In the genomic region with DNA sequence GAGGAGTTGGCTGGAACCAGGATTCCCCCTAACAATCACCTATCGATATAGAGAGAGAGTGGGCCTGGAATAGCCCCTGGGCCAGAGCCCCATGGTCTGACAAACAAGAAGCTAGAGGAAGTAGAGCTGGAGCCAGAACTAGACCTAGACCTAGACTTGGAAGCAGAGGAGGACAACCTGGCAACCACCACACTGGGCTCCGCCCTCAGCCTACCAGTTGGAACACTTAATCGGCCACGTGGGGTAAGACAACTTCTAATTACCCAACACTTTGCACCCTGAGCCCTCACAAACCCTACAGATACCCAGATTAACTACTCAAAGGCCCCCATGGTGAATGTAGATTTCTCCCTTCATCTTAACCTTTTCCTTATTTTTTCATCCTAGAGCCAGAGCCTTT, we compare ENCODE assay signal across 24 cellular contexts. TPM values are rescaled to one million over a fixed set of nuclear protein-coding genes. Genes with fewer than 3 reads are reported as not detected.
DNase-seq lines count a peak whose midpoint lies in the region; ATAC-seq, FAIRE-seq and TF ChIP-seq lines count a peak whose summit lies in the region.
"Had no signal": no experiment of that assay in that cellular context is flagged by ENCODE, and none has a peak within 500 bp of the region (broad histone marks: within the 10 kb centered on the region; RNA-seq: fewer than 3 reads in every experiment).

No MANE protein-coding gene starts in this region.

- intact Hi-C loops in Caco-2 (cut with micrococcal nuclease; ENCODE audit: unreplicated experiment) = no loop called here
- intact Hi-C loops in esophagus squamous epithelium (cut with DNase I) = loop anchor here (10.0 kb wide), 1 partner anchor 55 kb away; a partner anchor contains a TSS

- H3K4me3 ChIP-seq in CD4-positive, CD25-positive, alpha-beta regulatory T cell (ENCODE audit: low read depth, low read length) = no peak overlapping the region
- H3K4me3 ChIP-seq in Caco-2 (ENCODE audit: low read depth, low read length) (no peak overlapping the region), esophagus squamous epithelium (no peak overlapping the region)
- H3K4me3 ChIP-seq: A549 had no signal

- POLR2A ChIA-PET in Caco-2 (lab: Charles Lee) = interaction anchor here (0.6 kb wide), 1 partner anchor 362 kb away, joined by 6 read pairs; no protein-coding TSS in a partner anchor

- DNase-seq in CD4-positive, CD25-positive, alpha-beta regulatory T cell = no peak
- no peak for DNase-seq in Caco-2
- no peak for DNase-seq in esophagus squamous epithelium (lab: John Stamatoyannopoulos, UW)
- DNase-seq in stimulated activated effector memory CD8-positive, alpha-beta T cell treated with anti-CD3 and anti-CD28 coated beads, Interleukin-12 subunit alpha, Interleukin-12 subunit beta, amount 100 ng/mL, for 72 hours (ENCODE audit: low spot score in 2 of 2) = no peak
- no peak for DNase-seq in central memory CD4-positive, alpha-beta T cell
- no peak for DNase-seq in NCI-H524 (lab: John Stamatoyannopoulos, UW)
- DNase-seq in frontal cortex (ENCODE audit: low spot score in 2 of 2) = no peak
- DNase-seq: Calu3, DMS153, NCI-H1105, NCI-H146, NCI-H2029, NCI-H2227 treated with DMSO at 0.1 percent for 48 hours, NCI-H524 treated with DMSO at 0.1 percent for 48 hours, NCI-H82, SIG-M5, SK-N-SH had no signal

- WGBS in esophagus squamous epithelium, 2 donors = 67 to 89% methylated on average over 3 to 4 of the region's 4 CpGs

- BruUV-seq in Caco-2 (replicated peaks; lab: Mats Ljungman, UMichigan) = no TSS peak

- no peaks in the 10 kb centered on the region for H3K9me3 ChIP-seq in CD4-positive, CD25-positive, alpha-beta regulatory T cell (ENCODE audit: control insufficient read depth in 2 of 2, low read length in 2 of 2)
- H3K9me3 ChIP-seq in Caco-2 = no peaks in the 10 kb centered on the region
- H3K9me3 ChIP-seq in esophagus squamous epithelium = no peaks in the 10 kb centered on the region
- H3K9me3 ChIP-seq: A549, SK-N-SH had no signal

- peaks cover 8 to 44% (median 28%) of the 10 kb centered on the region in 4 donors for H3K4me1 Mint-ChIP-seq in CD4-positive, CD25-positive, alpha-beta regulatory T cell
- H3K4me1 Mint-ChIP-seq in Caco-2 (ENCODE audit: low read depth, unreplicated experiment) = peaks cover 9% of the 10 kb centered on the region
- H3K4me1 Mint-ChIP-seq in stimulated activated effector memory CD8-positive, alpha-beta T cell treated with anti-CD3 and anti-CD28 coated beads, Interleukin-12 subunit alpha, Interleukin-12 subunit beta, amount 100 ng/mL, for 72 hours = peaks cover 35% of the 10 kb centered on the region

- no peaks in the 10 kb centered on the region for H3K36me3 Mint-ChIP-seq in CD4-positive, CD25-positive, alpha-beta regulatory T cell
- H3K36me3 Mint-ChIP-seq in Caco-2 (ENCODE audit: insufficient read depth, unreplicated experiment) = peaks cover 86% of the 10 kb centered on the region
- H3K36me3 Mint-ChIP-seq in stimulated activated effector memory CD8-positive, alpha-beta T cell treated with anti-CD3 and anti-CD28 coated beads, Interleukin-12 subunit alpha, Interleukin-12 subunit beta, amount 100 ng/mL, for 72 hours = peaks cover 18% of the 10 kb centered on the region
- H3K36me3 Mint-ChIP-seq: CD14-positive monocyte, IgD-negative memory B cell had no signal

- H3K27ac Mint-ChIP-seq in CD4-positive, CD25-positive, alpha-beta regulatory T cell = peak overlapping the region in 2 of 3 donors; percentile 6 to 89
- H3K27ac Mint-ChIP-seq in Caco-2 (ENCODE audit: unreplicated experiment) = peak overlapping the region; percentile 34
- peak overlapping the region; percentile 68 for H3K27ac Mint-ChIP-seq in stimulated activated effector memory CD8-positive, alpha-beta T cell treated with anti-CD3 and anti-CD28 coated beads, Interleukin-12 subunit alpha, Interleukin-12 subunit beta, amount 100 ng/mL, for 72 hours
- H3K27ac Mint-ChIP-seq: B cell, IgD-negative memory B cell had no signal

- FAIRE-seq in frontal cortex (lab: Jason Lieb, UNC) = no peak
- FAIRE-seq: A549, GM12892, GM19239 had no signal

- TF ChIP-seq POLR2A in esophagus squamous epithelium (IDR thresholded peaks at IDR 0.05) = no peak

- peaks cover 28% of the 10 kb centered on the region for H3K4me1 ChIP-seq in CD4-positive, CD25-positive, alpha-beta regulatory T cell (ENCODE audit: control insufficient read depth, insufficient read depth, low read length, poor library complexity, severe bottlenecking)
- peaks cover 15% of the 10 kb centered on the region for H3K4me1 ChIP-seq in Caco-2
- H3K4me1 ChIP-seq in esophagus squamous epithelium = peaks cover 0 to 37% (median 7%) of the 10 kb centered on the region in 3 donors

- no peaks in the 10 kb centered on the region for H3K27me3 ChIP-seq in CD4-positive, CD25-positive, alpha-beta regulatory T cell (ENCODE audit: control insufficient read depth, insufficient read depth, low read length)
- H3K27me3 ChIP-seq in Caco-2 (replicated peaks; ENCODE audit: control insufficient read depth, insufficient read depth, low read length) = no peaks in the 10 kb centered on the region
- H3K27me3 ChIP-seq in esophagus squamous epithelium = no peaks in the 10 kb centered on the region

- TF ChIP-seq CTCF in Caco-2 (IDR thresholded peaks at IDR 0.05; ENCODE audit: insufficient read depth in 1 of 2, low read depth in 1 of 2, low read length in 1 of 2, severe bottlenecking in 1 of 2, unreplicated experiment in 1 of 2) = no peak
- no peak for TF ChIP-seq CTCF in esophagus squamous epithelium (IDR thresholded peaks at IDR 0.05)

- H3K9me3 Mint-ChIP-seq in CD4-positive, CD25-positive, alpha-beta regulatory T cell = no peaks in the 10 kb centered on the region
- H3K9me3 Mint-ChIP-seq in Caco-2 (ENCODE audit: unreplicated experiment) = no peaks in the 10 kb centered on the region
- no peaks in the 10 kb centered on the region for H3K9me3 Mint-ChIP-seq in stimulated activated effector memory CD8-positive, alpha-beta T cell treated with anti-CD3 and anti-CD28 coated beads, Interleukin-12 subunit alpha, Interleukin-12 subunit beta, amount 100 ng/mL, for 72 hours
- H3K9me3 Mint-ChIP-seq: IgD-negative memory B cell had no signal

- no peak for ATAC-seq in CD4-positive, CD25-positive, alpha-beta regulatory T cell (ENCODE audit: low read depth in 2 of 2)
- ATAC-seq in stimulated activated effector memory CD8-positive, alpha-beta T cell treated with anti-CD3 and anti-CD28 coated beads, Interleukin-12 subunit alpha, Interleukin-12 subunit beta, amount 100 ng/mL, for 72 hours = no peak
- ATAC-seq: A549, Panc1 had no signal

- H3K4me3 Mint-ChIP-seq in CD4-positive, CD25-positive, alpha-beta regulatory T cell = no peak overlapping the region
- no peak overlapping the region for H3K4me3 Mint-ChIP-seq in Caco-2 (ENCODE audit: unreplicated experiment)
- no peak overlapping the region for H3K4me3 Mint-ChIP-seq in stimulated activated effector memory CD8-positive, alpha-beta T cell treated with anti-CD3 and anti-CD28 coated beads, Interleukin-12 subunit alpha, Interleukin-12 subunit beta, amount 100 ng/mL, for 72 hours
- H3K4me3 Mint-ChIP-seq: B cell, CD14-positive monocyte had no signal

- CTCF ChIA-PET in Caco-2 (lab: Charles Lee) = no interaction called here

- H3K27me3 Mint-ChIP-seq in CD4-positive, CD25-positive, alpha-beta regulatory T cell = peaks cover 4% of the 10 kb centered on the region
- H3K27me3 Mint-ChIP-seq in Caco-2 (ENCODE audit: insufficient read depth, unreplicated experiment) = no peaks in the 10 kb centered on the region

- no peaks in the 10 kb centered on the region for H3K36me3 ChIP-seq in CD4-positive, CD25-positive, alpha-beta regulatory T cell (ENCODE audit: control insufficient read depth, insufficient read depth, low read length)
- H3K36me3 ChIP-seq in Caco-2 (ENCODE audit: control insufficient read depth, insufficient read depth, low read length) (peaks cover 5% of the 10 kb centered on the region), esophagus squamous epithelium (peaks cover 0 to 78% (median 0%) of the 10 kb centered on the region in 3 donors)

- H3K27ac ChIP-seq in CD4-positive, CD25-positive, alpha-beta regulatory T cell (ENCODE audit: insufficient read depth, low read length, poor library complexity, severe bottlenecking) = no peak overlapping the region
- peak overlapping the region in 3 of 4 donors; percentile 28 to 43 (median 36) for H3K27ac ChIP-seq in esophagus squamous epithelium
- H3K27ac ChIP-seq: A549 had no signal

RNA-seq across cellular contexts. Expression of a gene that starts 4.6 kb away (rescaled TPM):
- 63.8 TPM for total RNA-seq in CD4-positive, CD25-positive, alpha-beta regulatory T cell
- 100 to 1,000 TPM; 193 to 203 (median 196) TPM for polyA plus RNA-seq in CD4-positive, CD25-positive, alpha-beta regulatory T cell
- total RNA-seq in Caco-2 (2022) = 178 and 190 TPM in 2 replicates
- total RNA-seq in esophagus squamous epithelium = 100 to 1,000 TPM in 3 of 4 donors, 10 to 100 TPM in 1; 89.3 to 206 (median 176) TPM
- total RNA-seq in frontal cortex = 74.6 TPM

RNA-seq across cellular contexts. Expression of a gene that starts 16.6 kb away (rescaled TPM):
- total RNA-seq in CD4-positive, CD25-positive, alpha-beta regulatory T cell = 4,134 TPM
- polyA plus RNA-seq in CD4-positive, CD25-positive, alpha-beta regulatory T cell = 1,000 to 10,000 TPM; 7,544 to 9,760 (median 8,849) TPM
- total RNA-seq in Caco-2 (2022) = 3,009 and 3,051 TPM in 2 replicates
- 1,000 to 10,000 TPM in 3 of 4 donors, 100 to 1,000 TPM in 1; 966 to 4,641 (median 3,066) TPM for total RNA-seq in esophagus squamous epithelium
- 1,399 TPM for total RNA-seq in frontal cortex

RNA-seq across cellular contexts. Expression of a gene that starts 18.3 kb away (rescaled TPM):
- 11.0 TPM for total RNA-seq in CD4-positive, CD25-positive, alpha-beta regulatory T cell
- polyA plus RNA-seq in CD4-positive, CD25-positive, alpha-beta regulatory T cell = 1 to 10 TPM; 1.7 to 3.7 (median 2.9) TPM
- total RNA-seq in Caco-2 (2022) (3.5 and 4.4 TPM in 2 replicates), esophagus squamous epithelium (1 to 10 TPM; 1.5 to 3.8 (median 2.3) TPM), frontal cortex (8.2 TPM)

RNA-seq across cellular contexts. Expression of a gene that starts 19.8 kb away (rescaled TPM):
- 0.69 TPM for total RNA-seq in CD4-positive, CD25-positive, alpha-beta regulatory T cell
- polyA plus RNA-seq in CD4-positive, CD25-positive, alpha-beta regulatory T cell = under 1 TPM; 0.14 to 1.00 (median 0.56) TPM
- total RNA-seq in Caco-2 (2022) (101 and 109 TPM in 2 replicates), esophagus squamous epithelium (100 to 1,000 TPM in 1 of 4 donors, 10 to 100 TPM in 3; 36.0 to 125 (median 82.8) TPM), frontal cortex (2.0 TPM)
- total RNA-seq: B cell had no signal
- polyA plus RNA-seq: CD14-positive monocyte had no signal

RNA-seq across cellular contexts. Expression of a gene that starts 28.3 kb away (rescaled TPM):
- 190 TPM for total RNA-seq in CD4-positive, CD25-positive, alpha-beta regulatory T cell
- polyA plus RNA-seq in CD4-positive, CD25-positive, alpha-beta regulatory T cell = 100 to 1,000 TPM; 249 to 395 (median 333) TPM
- total RNA-seq in Caco-2 (2022) (70.4 and 79.0 TPM in 2 replicates), esophagus squamous epithelium (10 to 100 TPM; 42.6 to 70.8 (median 62.5) TPM), frontal cortex (26.5 TPM)
